Comparison of ENCODE assay signal across 8 cellular contexts in the genomic region with DNA sequence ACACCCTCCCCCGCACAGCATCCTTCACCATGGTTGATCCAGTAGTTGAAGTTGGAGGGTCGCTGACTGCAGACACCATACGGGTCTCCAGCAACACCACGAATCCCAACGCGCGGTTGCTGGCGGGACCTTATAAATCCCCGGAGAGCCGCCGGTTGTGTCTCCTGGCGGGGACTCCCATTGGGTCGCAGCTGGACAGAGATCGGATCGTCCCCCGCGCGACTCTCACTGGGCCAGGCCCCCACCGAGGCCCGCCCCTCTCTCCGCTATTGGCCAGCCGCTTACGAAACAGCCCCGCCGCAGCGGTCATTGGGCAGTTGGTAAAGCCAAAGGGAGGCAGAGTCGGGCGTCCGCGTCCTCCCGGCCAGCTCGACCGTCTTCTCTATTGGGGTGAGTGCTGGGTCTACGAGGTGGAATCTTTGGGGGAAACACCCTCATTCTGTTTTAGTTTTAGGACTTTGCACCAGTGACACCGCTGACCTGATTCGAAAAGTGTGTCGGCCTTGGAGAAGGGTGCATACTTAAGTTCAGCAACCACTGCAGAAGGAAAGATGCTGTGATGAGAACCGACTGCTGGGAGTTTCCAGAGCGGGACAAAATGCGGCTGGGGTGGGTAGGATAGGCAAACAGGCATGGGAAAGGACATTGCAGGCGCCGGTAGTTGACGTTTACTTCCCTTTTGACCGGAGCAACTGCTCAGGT. TPM values are rescaled to one million over a fixed set of nuclear protein-coding genes. Genes with fewer than 3 reads are reported as not detected.
DNase-seq lines count a peak whose midpoint lies in the region; ATAC-seq and TF ChIP-seq lines count a peak whose summit lies in the region.

No MANE protein-coding gene starts in this region.

- intact Hi-C loops in Calu3 (cut with micrococcal nuclease; ENCODE audit: unreplicated experiment), result no loop called here
- intact Hi-C loops in PC-9 (cut with micrococcal nuclease; ENCODE audit: unreplicated experiment), result loop anchor here (2.0 kb wide), 2 partner anchors 27 to 51 kb away; a partner anchor contains a TSS

- H3K4me3 ChIP-seq in PC-9, result peak overlapping the region; percentile 57
- H3K4me3 ChIP-seq in neuronal stem cell (ENCODE audit: low read length in 2 of 2), result peak overlapping the region; percentile 72 to 93
- peak overlapping the region; percentile 74 to 84 (median 78) for H3K4me3 ChIP-seq in upper lobe of left lung

- TF ChIP-seq EP300 in Ishikawa (IDR thresholded peaks at IDR 0.05; ENCODE audit: borderline replicate concordance) (no peak), upper lobe of left lung (IDR thresholded peaks at IDR 0.05) (no peak)

- H3K27ac ChIP-seq in PC-9 (no peak overlapping the region), neuronal stem cell (replicated peaks; ENCODE audit: low read length) (peak overlapping the region; percentile 91), upper lobe of left lung (peak overlapping the region in 2 of 4 donors; percentile 76 to 77)

- peak overlapping the region; percentile 39 for H3K4ac ChIP-seq in neuronal stem cell (ENCODE audit: low read length)

- H3K9me3 ChIP-seq in PC-9 (ENCODE audit: insufficient read depth, low read depth) (no peaks in the 10 kb centered on the region), neuronal stem cell (replicated peaks in 1 of 2; ENCODE audit: control insufficient read depth in 2 of 2, insufficient read depth in 1 of 2, low read depth in 1 of 2, low read length in 2 of 2) (no peaks in the 10 kb centered on the region), upper lobe of left lung (no peaks in the 10 kb centered on the region)

- H2BK12ac ChIP-seq in neuronal stem cell (ENCODE audit: low read length), result no peak overlapping the region

- H3K27ac Mint-ChIP-seq in Calu3 (ENCODE audit: unreplicated experiment) (peak overlapping the region; percentile 15), glutamatergic neuron (ENCODE audit: unreplicated experiment) (peak overlapping the region; percentile 75)
- H3K27ac Mint-ChIP-seq in activated naive CD8-positive, alpha-beta T cell treated with anti-CD3 and anti-CD28 coated beads for 36 hours, result no peak overlapping the region

- no TSS peak for BruUV-seq in Calu3 (replicated peaks; lab: Mats Ljungman, UMichigan)
- no TSS peak for BruUV-seq in PC-9 (replicated peaks; lab: Mats Ljungman, UMichigan)

- H3K9me2 ChIP-seq in PC-9 (ENCODE audit: insufficient read depth), result no peaks in the 10 kb centered on the region

- no CpG with 5 or more reads among the region's 44 CpGs for WGBS in neuronal stem cell (ENCODE audit: extremely low coverage in 2 of 2, insufficient read length in 2 of 2, insufficient replicate concordance in 1 of 2), 2 donors
- 0 to 1% methylated on average over 12 to 23 of the region's 44 CpGs for WGBS in upper lobe of left lung, 2 donors

- H3K4me2 ChIP-seq in PC-9, result peak overlapping the region; percentile 85
- H3K4me2 ChIP-seq in neuronal stem cell (ENCODE audit: insufficient read depth, low read length, poor library complexity, severe bottlenecking), result peak overlapping the region; percentile 84

- H3K79me1 ChIP-seq in neuronal stem cell (ENCODE audit: low read depth, low read length), result peaks cover 10% of the 10 kb centered on the region

- H3K79me2 ChIP-seq in PC-9 (ENCODE audit: low read depth), result no peaks in the 10 kb centered on the region; the same call in 1 of the 2 replicates

- H2AFZ ChIP-seq in PC-9, result peak overlapping the region; percentile 89
- H2AFZ ChIP-seq in neuronal stem cell (ENCODE audit: low read length), result peak overlapping the region; percentile 87

- TF ChIP-seq RAD21 in Ishikawa (IDR thresholded peaks at IDR 0.05; ENCODE audit: low read depth), result no peak

- TF ChIP-seq CTCF in Calu3 (IDR thresholded peaks at IDR 0.05; ENCODE audit: unreplicated experiment) (no peak), PC-9 (conservative IDR thresholded peaks at IDR 0.05) (no peak), glutamatergic neuron (IDR thresholded peaks at IDR 0.05; ENCODE audit: partially characterized antibody, unreplicated experiment) (no peak), upper lobe of left lung (IDR thresholded peaks at IDR 0.05) (no peak)

- H2BK5ac ChIP-seq in neuronal stem cell (ENCODE audit: low read length), result peak overlapping the region; percentile 72

- no peak overlapping the region for H2BK120ac ChIP-seq in neuronal stem cell (ENCODE audit: low read depth, low read length)

- POLR2A ChIA-PET in PC-9 (lab: Charles Lee; ENCODE audit: unreplicated experiment), result interaction anchor here (0.6 to 0.8 kb wide), 3 partner anchors 11 to 55 kb away, joined by 4 to 36 read pairs (median 6); no protein-coding TSS in a partner anchor

- no peak overlapping the region for H3K23ac ChIP-seq in neuronal stem cell (ENCODE audit: low read depth, low read length, poor library complexity)

- H3K9ac ChIP-seq in neuronal stem cell (ENCODE audit: low read depth, low read length, poor library complexity), result peak overlapping the region; percentile 98

- H3K18ac ChIP-seq in neuronal stem cell (ENCODE audit: low read length), result peak overlapping the region; percentile 97

- H4K91ac ChIP-seq in neuronal stem cell (ENCODE audit: low read depth, low read length, poor library complexity), result no peak overlapping the region

- peaks cover 19% of the 10 kb centered on the region for H3F3A ChIP-seq in PC-9 (ENCODE audit: insufficient read depth, low read depth)

- H3K9me3 Mint-ChIP-seq in Calu3 (ENCODE audit: low read depth, unreplicated experiment) (no peaks in the 10 kb centered on the region), glutamatergic neuron (ENCODE audit: unreplicated experiment) (peaks cover 10% of the 10 kb centered on the region)
- no peaks in the 10 kb centered on the region for H3K9me3 Mint-ChIP-seq in activated naive CD8-positive, alpha-beta T cell treated with anti-CD3 and anti-CD28 coated beads for 36 hours

- H3K27me3 ChIP-seq in PC-9 (ENCODE audit: insufficient read depth, low read depth) (no peaks in the 10 kb centered on the region), neuronal stem cell (ENCODE audit: control insufficient read depth in 3 of 3, insufficient read depth in 3 of 3, low read depth in 1 of 3, low read length in 3 of 3) (no peaks in the 10 kb centered on the region), upper lobe of left lung (no peaks in the 10 kb centered on the region)

- H3K4me3 Mint-ChIP-seq in Calu3 (ENCODE audit: low read depth, unreplicated experiment) (peak overlapping the region; percentile 95), glutamatergic neuron (ENCODE audit: unreplicated experiment) (peak overlapping the region; percentile 86)
- H3K4me3 Mint-ChIP-seq in activated naive CD8-positive, alpha-beta T cell treated with anti-CD3 and anti-CD28 coated beads for 36 hours, result peak overlapping the region; percentile 79

- peak overlapping the region; percentile 87 for H3K14ac ChIP-seq in neuronal stem cell (ENCODE audit: low read length)

- H3K36me3 Mint-ChIP-seq in Calu3 (ENCODE audit: insufficient read depth, unreplicated experiment) (peaks cover 16% of the 10 kb centered on the region), glutamatergic neuron (ENCODE audit: unreplicated experiment) (no peaks in the 10 kb centered on the region)
- H3K36me3 Mint-ChIP-seq in activated naive CD8-positive, alpha-beta T cell treated with anti-CD3 and anti-CD28 coated beads for 36 hours, result no peaks in the 10 kb centered on the region

- H2AK5ac ChIP-seq in neuronal stem cell (ENCODE audit: low read depth, low read length), result peak overlapping the region; percentile 51

- DNase-seq in Calu3 (peak; percentile 97), PC-9 (peak; percentile 87 to 94), glutamatergic neuron (peak; percentile 93), neuronal stem cell (ENCODE audit: low spot score) (peak; percentile 92), upper lobe of left lung (peak; percentile 95 to 96)
- DNase-seq in activated naive CD8-positive, alpha-beta T cell treated with anti-CD3 and anti-CD28 coated beads for 36 hours, result peak; percentile 63

- peak; percentile 90 for ATAC-seq in GM21529 (IDR thresholded peaks at IDR 0.05; ENCODE audit: unreplicated experiment)
- peak; percentile 96 to 98 for ATAC-seq in upper lobe of left lung (ENCODE audit: low FRiP score in 2 of 2)

- H4K20me1 ChIP-seq in PC-9 (ENCODE audit: insufficient read depth), result no peaks in the 10 kb centered on the region

- H3K27me3 Mint-ChIP-seq in Calu3 (ENCODE audit: unreplicated experiment), result peaks cover 46% of the 10 kb centered on the region
- peaks cover 70% of the 10 kb centered on the region for H3K27me3 Mint-ChIP-seq in activated naive CD8-positive, alpha-beta T cell treated with anti-CD3 and anti-CD28 coated beads for 36 hours
- H3K27me3 Mint-ChIP-seq in glutamatergic neuron (ENCODE audit: unreplicated experiment), result peaks cover 6% of the 10 kb centered on the region

- peaks cover 22% of the 10 kb centered on the region for H3K4me1 ChIP-seq in PC-9 (replicated peaks; ENCODE audit: insufficient read depth)
- peaks cover 0 to 3% of the 10 kb centered on the region in 2 donors for H3K4me1 ChIP-seq in neuronal stem cell (ENCODE audit: control insufficient read depth in 2 of 2, insufficient read depth in 1 of 2, low read depth in 1 of 2, low read length in 2 of 2)
- H3K4me1 ChIP-seq in upper lobe of left lung, result peaks cover 10 to 27% (median 19%) of the 10 kb centered on the region in 4 donors

- no peak overlapping the region for H4K8ac ChIP-seq in neuronal stem cell (ENCODE audit: low read depth, low read length)

- H3K36me3 ChIP-seq in PC-9 (ENCODE audit: low read depth) (no peaks in the 10 kb centered on the region), neuronal stem cell (replicated peaks in 1 of 2; ENCODE audit: control insufficient read depth in 2 of 2, insufficient read depth in 2 of 2, low read length in 2 of 2) (peaks cover 18 to 25% of the 10 kb centered on the region in 2 donors), upper lobe of left lung (no peaks in the 10 kb centered on the region)

- no peak overlapping the region for H2BK15ac ChIP-seq in neuronal stem cell (ENCODE audit: low read length)

- H3K4me1 Mint-ChIP-seq in Calu3 (ENCODE audit: low read depth, unreplicated experiment) (peaks cover 9% of the 10 kb centered on the region), glutamatergic neuron (ENCODE audit: low read depth, unreplicated experiment) (no peaks in the 10 kb centered on the region)
- H3K4me1 Mint-ChIP-seq in activated naive CD8-positive, alpha-beta T cell treated with anti-CD3 and anti-CD28 coated beads for 36 hours, result peaks cover 4% of the 10 kb centered on the region

- peak in 3 of 4 donors; percentile 26 to 36 (median 27) for TF ChIP-seq POLR2A in upper lobe of left lung (IDR thresholded peaks at IDR 0.05)

- CTCF ChIA-PET in Calu3 (lab: Charles Lee), result interaction anchor here (0.6 to 1.3 kb wide), 7 partner anchors 25 to 1354 kb away, joined by 3 to 5 read pairs (median 4); a partner anchor contains a TSS
- CTCF ChIA-PET in PC-9 (lab: Charles Lee), result no interaction called here

RNA-seq across cellular contexts. Expression of a gene that starts 27.4 kb away (rescaled TPM):
- total RNA-seq in Calu3 (2022) (9.8 and 10.5 TPM in 2 replicates), PC-9 (2021) (9.4 and 10.9 TPM in 2 replicates), glutamatergic neuron (ENCODE audit: unreplicated experiment) (16.4 TPM), upper lobe of left lung (10 to 100 TPM in 2 of 6 donors, 1 to 10 TPM in 4; 2.0 to 11.7 (median 7.9) TPM)
- total RNA-seq in activated naive CD8-positive, alpha-beta T cell treated with anti-CD3 and anti-CD28 coated beads for 36 hours, result 1 to 10 TPM; 8.4 to 9.0 TPM
- polyA plus RNA-seq in neuronal stem cell (2013, experiment 1 of 2), result 7.9 TPM
- 7.9 TPM for polyA plus RNA-seq in neuronal stem cell (2013, experiment 2 of 2)

RNA-seq across cellular contexts. Expression of a gene that starts 50.8 kb away (rescaled TPM):
- total RNA-seq in Calu3 (2022) (1.3 and 2.8 TPM in 2 replicates), PC-9 (2021) (1.7 and 3.6 TPM in 2 replicates), glutamatergic neuron (ENCODE audit: unreplicated experiment) (7.7 TPM), upper lobe of left lung (1 to 10 TPM in 3 of 6 donors, under 1 TPM in 1, not detected in 2; 0.86 to 3.8 (median 1.6) TPM)
- under 1 TPM; 0.45 to 0.80 TPM for total RNA-seq in activated naive CD8-positive, alpha-beta T cell treated with anti-CD3 and anti-CD28 coated beads for 36 hours
- polyA plus RNA-seq in neuronal stem cell (2013, experiment 1 of 2), result 27.6 TPM
- polyA plus RNA-seq in neuronal stem cell (2013, experiment 2 of 2), result 27.7 TPM

RNA-seq across cellular contexts. Expression of a gene that starts 53.4 kb away (rescaled TPM):
- total RNA-seq in Calu3 (2022), result 86.6 and 86.7 TPM in 2 replicates
- 99.8 and 110 TPM in 2 replicates for total RNA-seq in PC-9 (2021)
- 10 to 100 TPM; 18.3 to 19.3 TPM for total RNA-seq in activated naive CD8-positive, alpha-beta T cell treated with anti-CD3 and anti-CD28 coated beads for 36 hours
- total RNA-seq in glutamatergic neuron (ENCODE audit: unreplicated experiment), result 338 TPM
- polyA plus RNA-seq in neuronal stem cell (2013, experiment 1 of 2), result 59.9 TPM
- polyA plus RNA-seq in neuronal stem cell (2013, experiment 2 of 2), result 60.7 TPM
- total RNA-seq in upper lobe of left lung, result 100 to 1,000 TPM in 1 of 6 donors, 10 to 100 TPM in 5; 42.2 to 102 (median 51.6) TPM
